Comparison of ENCODE assay signal across 1 cellular context in the genomic region with DNA sequence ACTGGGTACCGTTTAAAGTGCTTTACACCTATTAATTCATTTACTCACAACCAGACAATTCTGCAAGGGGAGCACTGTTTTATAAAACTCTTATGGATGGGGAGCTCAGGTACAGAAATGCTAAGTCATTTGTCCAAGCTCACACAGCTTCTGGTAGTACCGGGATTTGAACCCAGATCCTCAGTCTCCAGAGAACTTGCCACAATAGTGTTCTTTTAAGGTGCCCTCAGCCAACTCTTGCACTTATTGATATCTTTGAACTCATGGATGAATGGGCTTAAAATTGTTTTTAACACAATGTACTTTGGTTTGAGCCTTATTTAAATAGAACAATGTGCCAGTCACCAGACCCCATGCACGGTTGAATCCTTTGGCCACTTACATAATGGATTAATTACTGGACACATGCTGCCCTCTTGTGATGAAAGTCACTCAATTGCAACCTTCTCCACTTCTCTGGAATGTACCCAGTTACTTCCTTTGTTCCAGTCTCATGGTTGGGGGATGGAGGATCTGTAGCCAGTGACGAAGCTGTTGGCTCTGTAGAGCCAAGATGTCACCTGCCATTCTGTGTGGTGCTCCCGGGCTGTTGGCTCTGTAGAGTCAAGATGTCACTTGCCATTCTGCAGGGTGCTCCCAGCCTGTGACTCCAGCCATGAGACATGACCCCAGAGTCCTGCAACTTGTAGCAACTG.
TF ChIP-seq lines count a peak whose summit lies in the region.

No MANE protein-coding gene starts in this region.

TF ChIP-seq in IMR-90, 13 proteins besides CTCF, POLR2A, EP300 and RAD21 (continued from another document):
- TF ChIP-seq MAFK (IDR thresholded peaks at IDR 0.05; ENCODE audit: low read depth, low read length): no peak
- TF ChIP-seq MAZ (IDR thresholded peaks at IDR 0.05; ENCODE audit: borderline replicate concordance, low read depth, low read length): no peak
- TF ChIP-seq NFE2L2 (IDR thresholded peaks at IDR 0.05; ENCODE audit: low read depth, low read length): no peak
- TF ChIP-seq MXI1 (IDR thresholded peaks at IDR 0.05; ENCODE audit: borderline replicate concordance, low read depth, low read length): no peak
- TF ChIP-seq, protein P1, sequence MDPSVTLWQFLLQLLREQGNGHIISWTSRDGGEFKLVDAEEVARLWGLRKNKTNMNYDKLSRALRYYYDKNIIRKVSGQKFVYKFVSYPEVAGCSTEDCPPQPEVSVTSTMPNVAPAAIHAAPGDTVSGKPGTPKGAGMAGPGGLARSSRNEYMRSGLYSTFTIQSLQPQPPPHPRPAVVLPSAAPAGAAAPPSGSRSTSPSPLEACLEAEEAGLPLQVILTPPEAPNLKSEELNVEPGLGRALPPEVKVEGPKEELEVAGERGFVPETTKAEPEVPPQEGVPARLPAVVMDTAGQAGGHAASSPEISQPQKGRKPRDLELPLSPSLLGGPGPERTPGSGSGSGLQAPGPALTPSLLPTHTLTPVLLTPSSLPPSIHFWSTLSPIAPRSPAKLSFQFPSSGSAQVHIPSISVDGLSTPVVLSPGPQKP (IDR thresholded peaks at IDR 0.05; ENCODE audit: borderline replicate concordance, low read depth, low read length): no peak
- no peak for TF ChIP-seq CHD1 (IDR thresholded peaks at IDR 0.05; ENCODE audit: low read depth, low read length)
- peak; percentile 53; the same call in 1 of the 2 replicates for TF ChIP-seq BHLHE40 (IDR thresholded peaks at IDR 0.05; ENCODE audit: low read depth, low read length)
- TF ChIP-seq SMC3 (IDR thresholded peaks at IDR 0.05; ENCODE audit: low read depth, low read length): peak; percentile 86
- TF ChIP-seq FOS (IDR thresholded peaks at IDR 0.05; ENCODE audit: low read depth, low read length): no peak
- TF ChIP-seq RFX5 (IDR thresholded peaks at IDR 0.05; ENCODE audit: low read depth, low read length): 0 out of 2 replicates have a peak, but pooled peaks have one; percentile 48
